In genomic region chr2:69741281-69742169, GRCh38 we compare ENCODE assay signal across 8 cellular contexts. TPM values are rescaled to one million over a fixed set of nuclear protein-coding genes. Genes with fewer than 3 reads are reported as not detected.
DNase-seq lines count a peak whose midpoint lies in the region; ATAC-seq and TF ChIP-seq lines count a peak whose summit lies in the region.

TSS of gene ANXA4 (plus strand) at chr2:69742134. CDS start at chr2:69781566, 39,432 bp downstream.

- peaks cover 7% of the 10 kb centered on the region for H3K4me1 ChIP-seq in effector memory CD4-positive, alpha-beta T cell (ENCODE audit: control insufficient read depth, insufficient read depth, low read length, poor library complexity, severe bottlenecking)
- H3K4me1 ChIP-seq in mesenchymal stem cell (ENCODE audit: control insufficient read depth, insufficient read depth, low read depth, low read length), result peaks cover 13% of the 10 kb centered on the region

- TF ChIP-seq CTCF in AG04449 (IDR thresholded peaks at IDR 0.05; ENCODE audit: insufficient read depth, low read length, missing control alignments), result peak; percentile 14

- peak within 1 kb of the TSS; percentile 94 for H3K4me2 ChIP-seq in mesenchymal stem cell (ENCODE audit: low read length, poor library complexity, severe bottlenecking)

- peak within 1 kb of the TSS; percentile 44 for H2AK5ac ChIP-seq in mesenchymal stem cell (ENCODE audit: low read length, severe bottlenecking)

- H3K14ac ChIP-seq in mesenchymal stem cell (ENCODE audit: low read length in 2 of 2), result peak within 1 kb of the TSS in 1 of 2 experiments; percentile 75

- H3K4me3 ChIP-seq in AG04449 (ENCODE audit: low read depth, low read length), result peak within 1 kb of the TSS; percentile 74
- peak within 1 kb of the TSS; percentile 93 for H3K4me3 ChIP-seq in effector memory CD4-positive, alpha-beta T cell (ENCODE audit: insufficient read depth, low read depth, low read length, poor library complexity, severe bottlenecking)
- peak within 1 kb of the TSS; percentile 88 to 93 for H3K4me3 ChIP-seq in mesenchymal stem cell (ENCODE audit: insufficient read depth in 1 of 2, low read depth in 1 of 2, low read length in 2 of 2)

- no peaks in the 10 kb centered on the region for H3K9me3 ChIP-seq in effector memory CD4-positive, alpha-beta T cell (ENCODE audit: control insufficient read depth, low read length)
- H3K9me3 ChIP-seq in mesenchymal stem cell (ENCODE audit: control insufficient read depth, low read length), result no peaks in the 10 kb centered on the region

- H3K27ac Mint-ChIP-seq in activated CD4-positive, alpha-beta memory T cell treated with anti-CD3 and anti-CD28 coated beads, Interleukin-2, amount 10 ng/mL, durations not matched to agents 7 days and 5 days, result peak within 1 kb of the TSS; percentile 88

- DNase-seq in AG04449 (ENCODE audit: low read depth, low spot score) (no peak), NCI-H510A treated with DMSO at 0.1 percent for 48 hours (lab: John Stamatoyannopoulos, UW) (peak; percentile 74), mesenchymal stem cell (peak; percentile 82)
- peak; percentile 66 for DNase-seq in activated CD4-positive, alpha-beta memory T cell treated with anti-CD3 and anti-CD28 coated beads, Interleukin-2, amount 10 ng/mL, durations not matched to agents 7 days and 5 days
- peak; percentile 41 to 51 (median 43) for DNase-seq in effector memory CD4-positive, alpha-beta T cell
- peak; percentile 52 to 58 for DNase-seq in stimulated activated CD8-positive, alpha-beta memory T cell treated with anti-CD3 and anti-CD28 coated beads, Interleukin-15, amount 100 ng/mL, for 48 hours (ENCODE audit: low read depth in 2 of 2)

- peak within 1 kb of the TSS; percentile 97 for H3K9ac ChIP-seq in mesenchymal stem cell (ENCODE audit: low read length)

- peak within 1 kb of the TSS; percentile 80 to 94 for H3K4ac ChIP-seq in mesenchymal stem cell (ENCODE audit: low read depth in 1 of 2, low read length in 2 of 2)

- H3K4me3 Mint-ChIP-seq in activated CD4-positive, alpha-beta memory T cell treated with anti-CD3 and anti-CD28 coated beads, Interleukin-2, amount 10 ng/mL, durations not matched to agents 7 days and 5 days, result peak within 1 kb of the TSS; percentile 84

- H3K27me3 ChIP-seq in effector memory CD4-positive, alpha-beta T cell (replicated peaks; ENCODE audit: control insufficient read depth, insufficient read depth, low read length, poor library complexity, severe bottlenecking), result no peaks in the 10 kb centered on the region
- no peaks in the 10 kb centered on the region for H3K27me3 ChIP-seq in mesenchymal stem cell (ENCODE audit: control insufficient read depth in 1 of 2, insufficient read depth in 1 of 2, low read length in 2 of 2)

- H3K27ac ChIP-seq in effector memory CD4-positive, alpha-beta T cell (ENCODE audit: insufficient read depth, low read length, poor library complexity, severe bottlenecking), result peak within 1 kb of the TSS; percentile 46
- H3K27ac ChIP-seq in mesenchymal stem cell (ENCODE audit: low read length, poor library complexity, severe bottlenecking), result peak within 1 kb of the TSS; percentile 98

- peak; percentile 84 for ATAC-seq in GM18520 (IDR thresholded peaks at IDR 0.05; ENCODE audit: unreplicated experiment)
- peak; percentile 90 for ATAC-seq in HG03045 (IDR thresholded peaks at IDR 0.05; ENCODE audit: unreplicated experiment)

- peak within 1 kb of the TSS; percentile 36 for H2BK120ac ChIP-seq in mesenchymal stem cell (ENCODE audit: low read depth, low read length)

- H3K18ac ChIP-seq in mesenchymal stem cell (ENCODE audit: low read depth in 1 of 2, low read length in 2 of 2), result peak within 1 kb of the TSS; percentile 60 to 94

- peak within 1 kb of the TSS; percentile 43 for H4K91ac ChIP-seq in mesenchymal stem cell (ENCODE audit: low read length)

- no peaks in the 10 kb centered on the region for H3K36me3 ChIP-seq in effector memory CD4-positive, alpha-beta T cell (ENCODE audit: control insufficient read depth, insufficient read depth, low read length)
- peaks cover 0 to 16% of the 10 kb centered on the region in 2 experiments for H3K36me3 ChIP-seq in mesenchymal stem cell (ENCODE audit: control insufficient read depth in 1 of 2, insufficient read depth in 2 of 2, low read depth in 1 of 2, low read length in 2 of 2)

- peak within 1 kb of the TSS; percentile 94 for H2BK5ac ChIP-seq in mesenchymal stem cell (ENCODE audit: low read depth, low read length, poor library complexity, severe bottlenecking)

- peaks cover 2% of the 10 kb centered on the region for H3K79me1 ChIP-seq in mesenchymal stem cell (replicated peaks; ENCODE audit: low read length, poor library complexity, severe bottlenecking)

- H3K27me3 Mint-ChIP-seq in activated CD4-positive, alpha-beta memory T cell treated with anti-CD3 and anti-CD28 coated beads, Interleukin-2, amount 10 ng/mL, durations not matched to agents 7 days and 5 days, result peaks cover 8% of the 10 kb centered on the region

- 1% methylated on average over 64 of the region's 67 CpGs for WGBS in mesenchymal stem cell

- H3K9me3 Mint-ChIP-seq in activated CD4-positive, alpha-beta memory T cell treated with anti-CD3 and anti-CD28 coated beads, Interleukin-2, amount 10 ng/mL, durations not matched to agents 7 days and 5 days, result no peaks in the 10 kb centered on the region

- H2BK15ac ChIP-seq in mesenchymal stem cell (ENCODE audit: low read depth, poor library complexity, severe bottlenecking), result peak within 1 kb of the TSS; percentile 78

- peaks cover 32% of the 10 kb centered on the region for H3K4me1 Mint-ChIP-seq in activated CD4-positive, alpha-beta memory T cell treated with anti-CD3 and anti-CD28 coated beads, Interleukin-2, amount 10 ng/mL, durations not matched to agents 7 days and 5 days

- POLR2A ChIA-PET in AG04449 (lab: Yijun Ruan, JAX), result interaction anchor here (0.6 to 1.9 kb wide), 11 partner anchors 9 to 173 kb away, joined by 3 to 9 read pairs (median 4); partner anchors contain the start of gene MXD1
- POLR2A ChIA-PET in activated CD4-positive, alpha-beta memory T cell treated with anti-CD3 and anti-CD28 coated beads, Interleukin-2, amount 10 ng/mL, durations not matched to agents 7 days and 5 days (lab: Charles Lee), result interaction anchor here (0.9 to 3.5 kb wide), 17 partner anchors 10 to 304 kb away, joined by 3 to 21 read pairs (median 5); partner anchors contain the start of genes AAK1, GMCL1, MXD1 and NFU1

- CTCF ChIA-PET in AG04449 (lab: Yijun Ruan, JAX), result interaction anchor here (0.9 to 8.7 kb wide), 10 partner anchors 10 to 75 kb away, joined by 3 to 82 read pairs (median 3); no protein-coding TSS in a partner anchor
- CTCF ChIA-PET in activated CD4-positive, alpha-beta memory T cell treated with anti-CD3 and anti-CD28 coated beads, Interleukin-2, amount 10 ng/mL, durations not matched to agents 7 days and 5 days (lab: Charles Lee), result interaction anchor here (0.6 to 7.5 kb wide), 9 partner anchors 10 to 467 kb away, joined by 3 to 71 read pairs (median 5); no protein-coding TSS in a partner anchor

- peak within 1 kb of the TSS; percentile 81 for H4K8ac ChIP-seq in mesenchymal stem cell (ENCODE audit: low read length)

- H2BK12ac ChIP-seq in mesenchymal stem cell (ENCODE audit: low read length in 2 of 2), result peak within 1 kb of the TSS; percentile 64 to 72

- peak within 1 kb of the TSS in 1 of 2 experiments; percentile 76 for H3K23ac ChIP-seq in mesenchymal stem cell (ENCODE audit: low read length in 2 of 2)

- H3K36me3 Mint-ChIP-seq in activated CD4-positive, alpha-beta memory T cell treated with anti-CD3 and anti-CD28 coated beads, Interleukin-2, amount 10 ng/mL, durations not matched to agents 7 days and 5 days (ENCODE audit: low read depth), result peaks cover 4% of the 10 kb centered on the region

- H2AFZ ChIP-seq in mesenchymal stem cell (ENCODE audit: low read depth, low read length), result peak within 1 kb of the TSS; percentile 92

RNA-seq across cellular contexts. Expression of gene ANXA4, which starts in this region (rescaled TPM):
- total RNA-seq in activated CD4-positive, alpha-beta memory T cell treated with anti-CD3 and anti-CD28 coated beads, Interleukin-2, amount 10 ng/mL, durations not matched to agents 7 days and 5 days, result 10 to 100 TPM; 86.9 to 90.4 TPM
- polyA plus RNA-seq in mesenchymal stem cell (2013, experiment 1 of 2), result 99.3 TPM
- polyA plus RNA-seq in mesenchymal stem cell (2013, experiment 2 of 2), result 95.9 TPM
